Comparison of ENCODE assay signal across 9 cellular contexts in the genomic region with DNA sequence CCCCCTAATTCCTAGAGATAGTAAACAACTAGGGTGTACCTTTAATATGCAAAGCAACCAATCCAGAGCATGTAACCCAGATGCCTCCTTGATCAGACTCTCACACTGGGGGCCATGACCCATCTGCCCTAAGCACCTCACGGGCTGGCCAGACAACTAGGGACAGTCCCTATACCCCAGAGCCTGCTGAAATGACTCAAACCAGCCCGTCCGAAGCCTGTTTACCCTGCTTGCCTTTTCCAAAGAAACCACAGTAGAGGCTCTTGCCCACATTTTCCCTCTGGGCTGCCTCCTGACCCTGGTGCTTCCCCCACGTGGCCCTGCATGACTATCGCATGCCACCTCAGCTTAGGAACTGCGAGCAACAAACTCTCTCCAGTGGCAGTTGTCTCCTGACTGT. TPM values are rescaled to one million over a fixed set of nuclear protein-coding genes. Genes with fewer than 3 reads are reported as not detected.
DNase-seq lines count a peak whose midpoint lies in the region; ATAC-seq and TF ChIP-seq lines count a peak whose summit lies in the region.
"Had no signal": no experiment of that assay in that cellular context is flagged by ENCODE, and none has a peak within 500 bp of the region (broad histone marks: within the 10 kb centered on the region; RNA-seq: fewer than 3 reads in every experiment).

No MANE protein-coding gene starts in this region.

- DNase-seq in AG04450 (ENCODE audit: low read depth, low spot score) = no peak
- DNase-seq in activated naive CD4-positive, alpha-beta T cell treated with anti-CD3 and anti-CD28 coated beads for 36 hours = peak; percentile 79
- DNase-seq in ascending aorta (ENCODE audit: low spot score in 2 of 2) = no peak
- DNase-seq in occipital lobe (lab: John Stamatoyannopoulos, UW) = no peak
- DNase-seq in H7 = no peak
- DNase-seq in NCI-H510A (lab: John Stamatoyannopoulos, UW) = no peak
- DNase-seq: NCI-H1417 treated with DMSO at 0.1 percent for 48 hours had no signal

- no peaks in the 10 kb centered on the region for H3K27me3 Mint-ChIP-seq in activated naive CD4-positive, alpha-beta T cell treated with anti-CD3 and anti-CD28 coated beads for 36 hours (ENCODE audit: low read depth)

- POLR2A ChIA-PET in AG04450 (lab: Yijun Ruan, JAX) = no interaction called here

- CTCF ChIA-PET in AG04450 (lab: Charles Lee) = no interaction called here
- CTCF ChIA-PET in activated naive CD4-positive, alpha-beta T cell treated with anti-CD3 and anti-CD28 coated beads for 36 hours (lab: Charles Lee) = interaction anchor here (1.7 kb wide), 1 partner anchor 30 kb away, joined by 4 read pairs; no protein-coding TSS in a partner anchor

- peaks cover 29% of the 10 kb centered on the region for H3K36me3 Mint-ChIP-seq in activated naive CD4-positive, alpha-beta T cell treated with anti-CD3 and anti-CD28 coated beads for 36 hours (ENCODE audit: low read depth)

- H3K9me3 ChIP-seq in AG04450 (ENCODE audit: control insufficient read depth, insufficient read depth, low read length) (no peaks in the 10 kb centered on the region), ascending aorta (no peaks in the 10 kb centered on the region)

- H3K36me3 ChIP-seq in ascending aorta (no peaks in the 10 kb centered on the region), H7 (replicated peaks; ENCODE audit: control insufficient read depth, insufficient read depth, low read length) (no peaks in the 10 kb centered on the region)

- H3K4me3 Mint-ChIP-seq in activated naive CD4-positive, alpha-beta T cell treated with anti-CD3 and anti-CD28 coated beads for 36 hours = no peak overlapping the region

- no peaks in the 10 kb centered on the region for H3K4me1 ChIP-seq in ascending aorta

- H3K4me3 ChIP-seq in AG04450 (ENCODE audit: low read depth, low read length) = no peak overlapping the region
- H3K4me3 ChIP-seq in ascending aorta = no peak overlapping the region
- H3K4me3 ChIP-seq in H7 (ENCODE audit: insufficient read depth, low read depth, low read length) = no peak overlapping the region

- H3K27ac Mint-ChIP-seq in activated naive CD4-positive, alpha-beta T cell treated with anti-CD3 and anti-CD28 coated beads for 36 hours = peak overlapping the region; percentile 62

- H3K9me3 Mint-ChIP-seq in activated naive CD4-positive, alpha-beta T cell treated with anti-CD3 and anti-CD28 coated beads for 36 hours = no peaks in the 10 kb centered on the region

- H3K4me1 Mint-ChIP-seq in activated naive CD4-positive, alpha-beta T cell treated with anti-CD3 and anti-CD28 coated beads for 36 hours (ENCODE audit: low read depth) = peaks cover 85% of the 10 kb centered on the region

- TF ChIP-seq CTCF in AG04450 (IDR thresholded peaks at IDR 0.05; ENCODE audit: low read depth, low read length) (no peak), ascending aorta (IDR thresholded peaks at IDR 0.05) (no peak)

- ATAC-seq in GM19372 (IDR thresholded peaks at IDR 0.05; ENCODE audit: low read depth, unreplicated experiment) (peak; percentile 73), HG03139 (IDR thresholded peaks at IDR 0.05; ENCODE audit: unreplicated experiment) (peak; percentile 82)

- H3K27me3 ChIP-seq in AG04450 (ENCODE audit: control insufficient read depth, insufficient read depth, low read length) (no peaks in the 10 kb centered on the region), ascending aorta (no peaks in the 10 kb centered on the region), H7 (ENCODE audit: control insufficient read depth, insufficient read depth, low read length) (no peaks in the 10 kb centered on the region)

- intact Hi-C loops in activated naive CD4-positive, alpha-beta T cell treated with anti-CD3 and anti-CD28 coated beads for 36 hours (cut with micrococcal nuclease) = loop anchor here (1.0 to 10.0 kb wide), 2 partner anchors 18 to 741 kb away; partner anchors contain the start of gene CACUL1
- intact Hi-C loops in ascending aorta (cut with DNase I) = no loop called here

- H3K27ac ChIP-seq in AG04450 (ENCODE audit: low read depth, low read length) (peak overlapping the region; percentile 31), ascending aorta (no peak overlapping the region)

RNA-seq across cellular contexts. Expression of gene RGS10, which starts 46.2 kb away (rescaled TPM):
- 174 and 219 TPM in 2 replicates for polyA plus RNA-seq in AG04450 (2011; rRNA removed)
- polyA minus RNA-seq in AG04450 (2011; rRNA and poly(A)+ RNA removed) = 49.0 and 52.5 TPM in 2 replicates
- total RNA-seq in activated naive CD4-positive, alpha-beta T cell treated with anti-CD3 and anti-CD28 coated beads for 36 hours = 100 to 1,000 TPM; 234 to 240 TPM
- total RNA-seq in ascending aorta (42.9 TPM), occipital lobe (10.5 TPM)
- total RNA-seq in H7 (2014; rRNA removed; shearing (Covaris generic)) = 7.2 and 12.3 TPM in 2 replicates
